ENCODE assay signal across 9 cellular contexts in genomic region chrX:70434914-70435586, GRCh38. TPM values are rescaled to one million over a fixed set of nuclear protein-coding genes. Genes with fewer than 3 reads are reported as not detected.
DNase-seq lines count a peak whose midpoint lies in the region; ATAC-seq and TF ChIP-seq lines count a peak whose summit lies in the region.
"Had no signal": no experiment of that assay in that cellular context is flagged by ENCODE, and none has a peak within 500 bp of the region (broad histone marks: within the 10 kb centered on the region; RNA-seq: fewer than 3 reads in every experiment).

No MANE protein-coding gene starts in this region.

- H3K9me3 Mint-ChIP-seq in activated naive CD4-positive, alpha-beta T cell treated with anti-CD3 and anti-CD28 coated beads, Interleukin-2, amount 10 ng/mL, durations not matched to agents 7 days and 5 days: no peaks in the 10 kb centered on the region
- H3K9me3 Mint-ChIP-seq in activated naive CD8-positive, alpha-beta T cell (ENCODE audit: low read depth): no peaks in the 10 kb centered on the region

- H3K27me3 ChIP-seq in iPS-18a (ENCODE audit: control insufficient read depth, insufficient read depth, low read length): no peaks in the 10 kb centered on the region
- H3K27me3 ChIP-seq in suprapubic skin: no peaks in the 10 kb centered on the region

- CTCF ChIA-PET in activated naive CD4-positive, alpha-beta T cell treated with anti-CD3 and anti-CD28 coated beads, Interleukin-2, amount 10 ng/mL, durations not matched to agents 7 days and 5 days (lab: Charles Lee): interaction anchor here (0.7 to 2.9 kb wide), 4 partner anchors 16 to 301 kb away, joined by 3 to 11 read pairs (median 4); no protein-coding TSS in a partner anchor

- WGBS in suprapubic skin: 52% methylated on average over 17 of the region's 17 CpGs

- DNase-seq in activated naive CD4-positive, alpha-beta T cell treated with anti-CD3 and anti-CD28 coated beads, Interleukin-2, amount 10 ng/mL, durations not matched to agents 7 days and 5 days: peak; percentile 37
- no peak for DNase-seq in activated naive CD4-positive, alpha-beta T cell treated with Interleukin-2 at 50 U/mL for 16 hours
- no peak for DNase-seq in suprapubic skin (ENCODE audit: low spot score in 2 of 2)
- no peak for DNase-seq in COLO829 (ENCODE audit: low spot score)
- no peak for DNase-seq in NCI-H128 (lab: John Stamatoyannopoulos, UW; ENCODE audit: unreplicated experiment)

- no peak overlapping the region for H3K27ac ChIP-seq in iPS-18a (ENCODE audit: low read length)
- no peak overlapping the region for H3K27ac ChIP-seq in suprapubic skin

- H3K36me3 ChIP-seq in iPS-18a (ENCODE audit: control insufficient read depth, low read depth, low read length) (peaks cover 4% of the 10 kb centered on the region), suprapubic skin (no peaks in the 10 kb centered on the region)

- peak overlapping the region; percentile 84 for H3K4me3 Mint-ChIP-seq in activated naive CD4-positive, alpha-beta T cell treated with anti-CD3 and anti-CD28 coated beads, Interleukin-2, amount 10 ng/mL, durations not matched to agents 7 days and 5 days
- peak overlapping the region; percentile 76 for H3K4me3 Mint-ChIP-seq in activated naive CD8-positive, alpha-beta T cell

- ATAC-seq in HG03097 (IDR thresholded peaks at IDR 0.05; ENCODE audit: low FRiP score, unreplicated experiment): no peak

- TF ChIP-seq EP300 in suprapubic skin (IDR thresholded peaks at IDR 0.05): no peak

- H3K27me3 Mint-ChIP-seq in activated naive CD4-positive, alpha-beta T cell treated with anti-CD3 and anti-CD28 coated beads, Interleukin-2, amount 10 ng/mL, durations not matched to agents 7 days and 5 days: peaks cover 49% of the 10 kb centered on the region
- no peaks in the 10 kb centered on the region for H3K27me3 Mint-ChIP-seq in activated naive CD8-positive, alpha-beta T cell

- H3K9me3 ChIP-seq in iPS-18a (ENCODE audit: control insufficient read depth, low read depth, low read length) (peaks cover 2% of the 10 kb centered on the region), suprapubic skin (no peaks in the 10 kb centered on the region)

- H3K4me1 ChIP-seq in iPS-18a (ENCODE audit: control insufficient read depth, low read depth, low read length): no peaks in the 10 kb centered on the region
- H3K4me1 ChIP-seq in suprapubic skin: peaks cover 9% of the 10 kb centered on the region

- no peak for TF ChIP-seq CTCF in suprapubic skin (IDR thresholded peaks at IDR 0.05)

- TF ChIP-seq POLR2A in suprapubic skin (IDR thresholded peaks at IDR 0.05): no peak

- H3K36me3 Mint-ChIP-seq in activated naive CD4-positive, alpha-beta T cell treated with anti-CD3 and anti-CD28 coated beads, Interleukin-2, amount 10 ng/mL, durations not matched to agents 7 days and 5 days: no peaks in the 10 kb centered on the region
- no peaks in the 10 kb centered on the region for H3K36me3 Mint-ChIP-seq in activated naive CD8-positive, alpha-beta T cell

- H3K4me3 ChIP-seq in iPS-18a (ENCODE audit: low read length) (peak overlapping the region; percentile 59), suprapubic skin (peak overlapping the region; percentile 60)

- H3K9ac ChIP-seq in iPS-18a (ENCODE audit: low read length): peak overlapping the region; percentile 14

- H3K4me1 Mint-ChIP-seq in activated naive CD4-positive, alpha-beta T cell treated with anti-CD3 and anti-CD28 coated beads, Interleukin-2, amount 10 ng/mL, durations not matched to agents 7 days and 5 days: peaks cover 33% of the 10 kb centered on the region
- H3K4me1 Mint-ChIP-seq in activated naive CD8-positive, alpha-beta T cell (ENCODE audit: low read depth): peaks cover 13% of the 10 kb centered on the region

- H3K27ac Mint-ChIP-seq in activated naive CD4-positive, alpha-beta T cell treated with anti-CD3 and anti-CD28 coated beads, Interleukin-2, amount 10 ng/mL, durations not matched to agents 7 days and 5 days: no peak overlapping the region
- no peak overlapping the region for H3K27ac Mint-ChIP-seq in activated naive CD8-positive, alpha-beta T cell

RNA-seq across cellular contexts. Expression of gene DLG3, which starts 9.6 kb away (rescaled TPM):
- total RNA-seq in suprapubic skin: 10 to 100 TPM; 12.8 to 42.1 (median 26.7) TPM

RNA-seq across cellular contexts. Expression of gene GDPD2, which starts 11.9 kb away (rescaled TPM):
- 10 to 100 TPM; 15.8 to 68.7 (median 44.7) TPM for total RNA-seq in suprapubic skin
- total RNA-seq: dermis microvascular lymphatic vessel endothelial cell had no signal
